In genomic region chr13:109215377-109215776, GRCh38 we compare ENCODE assay signal across 26 cellular contexts.
"Had no signal": no experiment of that assay in that cellular context is flagged by ENCODE, and none has a peak within 500 bp of the region (broad histone marks: within the 10 kb centered on the region; RNA-seq: fewer than 3 reads in every experiment).

No MANE protein-coding gene starts in this region.

- H3K27ac Mint-ChIP-seq: effector memory CD8-positive, alpha-beta T cell; mesothelial cell of epicardium; naive thymus-derived CD4-positive, alpha-beta T cell; nephron; neural progenitor cell; stimulated activated memory B cell treated with anti-CD40 and anti-IgM and Interleukin-4, amounts not matched to agents 10 μg/mL and 1 μg/mL and 100 μg/mL, for 72 hours; stimulated activated naive CD8-positive, alpha-beta T cell treated with anti-CD3 and anti-CD28 coated beads, Interleukin-15, Interleukin-2, amounts not matched to agents 100 ng/mL and 50 ng/mL, for 24 hours; type B pancreatic cell had no signal

- H3K9me3 Mint-ChIP-seq: naive thymus-derived CD4-positive, alpha-beta T cell; nephron; stimulated activated naive CD8-positive, alpha-beta T cell treated with anti-CD3 and anti-CD28 coated beads, Interleukin-15, Interleukin-2, amounts not matched to agents 100 ng/mL and 50 ng/mL, for 24 hours had no signal

- H3K36me3 Mint-ChIP-seq: mesothelial cell of epicardium; naive thymus-derived CD4-positive, alpha-beta T cell; stimulated activated memory B cell treated with anti-CD40 and anti-IgM and Interleukin-4, amounts not matched to agents 10 μg/mL and 1 μg/mL and 100 μg/mL, for 72 hours; type B pancreatic cell had no signal

- H3K27me3 Mint-ChIP-seq: effector memory CD8-positive, alpha-beta T cell had no signal

- ATAC-seq: effector memory CD8-positive, alpha-beta T cell; heart right ventricle; left cardiac atrium; left lung; naive thymus-derived CD4-positive, alpha-beta T cell; sciatic nerve; stimulated activated memory B cell treated with anti-CD40 and anti-IgM and Interleukin-4, amounts not matched to agents 10 μg/mL and 1 μg/mL and 100 μg/mL, for 72 hours had no signal

- H3K4me1 Mint-ChIP-seq: naive thymus-derived CD4-positive, alpha-beta T cell; stimulated activated memory B cell treated with anti-CD40 and anti-IgM and Interleukin-4, amounts not matched to agents 10 μg/mL and 1 μg/mL and 100 μg/mL, for 72 hours had no signal

- H3K4me3 Mint-ChIP-seq: effector memory CD8-positive, alpha-beta T cell; mesothelial cell of epicardium; naive thymus-derived CD4-positive, alpha-beta T cell; nephron; neural progenitor cell; stimulated activated memory B cell treated with anti-CD40 and anti-IgM and Interleukin-4, amounts not matched to agents 10 μg/mL and 1 μg/mL and 100 μg/mL, for 72 hours; stimulated activated naive CD8-positive, alpha-beta T cell treated with anti-CD3 and anti-CD28 coated beads, Interleukin-15, Interleukin-2, amounts not matched to agents 100 ng/mL and 50 ng/mL, for 24 hours; type B pancreatic cell had no signal

- H3K9me3 ChIP-seq: esophagus squamous epithelium, heart right ventricle, left lung, prostate gland, right atrium auricular region, thyroid gland had no signal

- DNase-seq: cortex of kidney; effector memory CD8-positive, alpha-beta T cell; erythroblast; esophagus squamous epithelium; foreskin melanocyte; glutamatergic neuron; heart right ventricle; hippocampal formation; left cardiac atrium; left lung; mesenchymal stem cell; naive thymus-derived CD4-positive, alpha-beta T cell; nucleus accumbens; stimulated activated CD4-positive, alpha-beta T cell treated with anti-CD3 and anti-CD28 coated beads, Interleukin-12 subunit alpha, Interleukin-12 subunit beta, amount 100 ng/mL, for 4 hours; stimulated activated CD4-positive, alpha-beta T cell treated with anti-CD3 and anti-CD28 coated beads, Interleukin-1b, Interleukin-23, amount 100 ng/mL, for 48 hours; stimulated activated CD4-positive, alpha-beta T cell treated with anti-CD3 and anti-CD28 coated beads, Interleukin-4, amount 100 ng/mL, for 1 hour; thyroid gland had no signal
